21 cellular contexts compared by ENCODE assay signal in genomic region chr12:91186189-91186588, GRCh38. TPM values are rescaled to one million over a fixed set of nuclear protein-coding genes. Genes with fewer than 3 reads are reported as not detected.
"Had no signal": no experiment of that assay in that cellular context is flagged by ENCODE, and none has a peak within 500 bp of the region (broad histone marks: within the 10 kb centered on the region; RNA-seq: fewer than 3 reads in every experiment).

No MANE protein-coding gene starts in this region.

- H2AFZ ChIP-seq: parathyroid adenoma had no signal

- H3K27ac ChIP-seq: colonic mucosa, parathyroid adenoma, prostate gland, right lobe of liver, thoracic aorta had no signal

- ATAC-seq: gastroesophageal sphincter; left cardiac atrium; natural killer cell treated with Interleukin-12 subunit alpha and Interleukin-12 subunit beta and Interleukin-15 and Interleukin-18, amount 100 ng/mL, for 72 hours; right lobe of liver had no signal

- DNase-seq: caudate nucleus; colonic mucosa; dermis blood vessel endothelial cell; esophagus squamous epithelium; foreskin fibroblast; glutamatergic neuron; kidney; left cardiac atrium; occipital lobe; retina; right lobe of liver; stimulated activated CD4-positive, alpha-beta T cell treated with anti-CD3 and anti-CD28 coated beads, Interleukin-12 subunit alpha, Interleukin-12 subunit beta, amount 100 ng/mL, for 4 hours; stimulated activated naive CD4-positive, alpha-beta T cell; stomach; substantia nigra had no signal

- H3K9me3 Mint-ChIP-seq: natural killer cell treated with Interleukin-12 subunit alpha and Interleukin-12 subunit beta and Interleukin-15 and Interleukin-18, amount 100 ng/mL, for 72 hours; type B pancreatic cell had no signal

- H3K9me3 ChIP-seq: colonic mucosa, esophagus squamous epithelium, gastroesophageal sphincter, prostate gland, right lobe of liver, stomach, thoracic aorta had no signal

- H3K36me3 ChIP-seq: colonic mucosa, esophagus squamous epithelium, gastroesophageal sphincter, prostate gland, right lobe of liver, stomach, thoracic aorta had no signal

- H3K4me3 Mint-ChIP-seq: natural killer cell treated with Interleukin-12 subunit alpha and Interleukin-12 subunit beta and Interleukin-15 and Interleukin-18, amount 100 ng/mL, for 72 hours; type B pancreatic cell had no signal

- H3K4me1 ChIP-seq: colonic mucosa, parathyroid adenoma, prostate gland, right lobe of liver had no signal

- H3K27me3 ChIP-seq: colonic mucosa, esophagus squamous epithelium, gastroesophageal sphincter, right lobe of liver, stomach had no signal

- H3K4me3 ChIP-seq: colonic mucosa, esophagus squamous epithelium, gastroesophageal sphincter, prostate gland, right lobe of liver, stomach, thoracic aorta had no signal

- H3K79me2 ChIP-seq: parathyroid adenoma had no signal

- H3K36me3 Mint-ChIP-seq: natural killer cell treated with Interleukin-12 subunit alpha and Interleukin-12 subunit beta and Interleukin-15 and Interleukin-18, amount 100 ng/mL, for 72 hours; type B pancreatic cell had no signal

- H3K27ac Mint-ChIP-seq: natural killer cell treated with Interleukin-12 subunit alpha and Interleukin-12 subunit beta and Interleukin-15 and Interleukin-18, amount 100 ng/mL, for 72 hours; type B pancreatic cell had no signal

- H3K27me3 Mint-ChIP-seq: natural killer cell treated with Interleukin-12 subunit alpha and Interleukin-12 subunit beta and Interleukin-15 and Interleukin-18, amount 100 ng/mL, for 72 hours; type B pancreatic cell had no signal

RNA-seq across cellular contexts. Expression of gene DCN, which starts 3.6 kb away (rescaled TPM):
- total RNA-seq: natural killer cell treated with Interleukin-12 subunit alpha and Interleukin-12 subunit beta and Interleukin-15 and Interleukin-18, amount 100 ng/mL, for 72 hours had no signal
